9 cellular contexts compared by ENCODE assay signal in the genomic region with DNA sequence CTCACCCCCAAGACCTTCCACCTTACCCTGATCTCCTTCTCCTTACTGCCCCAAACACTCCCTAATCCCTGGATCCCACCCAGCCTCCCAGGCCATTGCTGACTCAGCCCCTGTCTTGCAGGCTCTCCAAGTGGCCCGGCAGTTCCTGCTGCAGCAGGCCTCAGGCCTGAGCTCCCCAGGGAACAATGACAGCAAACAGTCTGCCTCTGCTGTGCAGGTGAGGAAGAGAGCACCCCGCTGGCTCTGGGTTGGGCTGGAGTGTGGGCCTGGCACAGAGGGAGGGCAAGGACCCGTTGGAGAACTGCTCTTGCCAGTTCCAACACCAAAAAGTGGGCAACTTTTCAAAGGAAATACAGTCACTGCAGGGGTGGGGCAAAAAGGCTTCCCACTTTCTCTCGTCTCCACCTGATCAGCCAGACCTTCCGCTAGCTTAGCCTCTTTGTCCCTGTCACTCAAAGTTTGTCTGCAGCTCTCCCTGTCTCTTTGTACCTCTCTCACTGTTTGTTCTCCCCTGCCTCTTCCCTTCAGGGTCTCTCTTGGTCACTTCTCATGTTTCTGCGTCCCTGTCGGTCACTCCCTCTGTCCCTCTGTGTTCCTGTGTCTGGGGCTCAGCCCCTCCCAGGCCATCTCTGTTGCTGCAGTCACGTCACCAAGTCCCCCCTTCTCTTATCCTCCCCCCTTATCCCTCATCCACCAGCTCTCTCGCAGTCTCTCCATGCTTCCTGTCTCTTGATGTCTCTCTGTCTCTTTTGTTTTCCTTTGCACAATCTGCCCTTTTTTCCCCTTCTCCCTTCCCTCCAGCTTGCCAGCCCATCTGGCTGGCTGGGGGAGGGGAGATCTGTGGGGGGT. TPM values are rescaled to one million over a fixed set of nuclear protein-coding genes. Genes with fewer than 3 reads are reported as not detected.
A peak's percentile ranks its signal among the peaks of the same experiment; 100 is the strongest.
DNase-seq lines count a peak whose midpoint lies in the region; ATAC-seq and TF ChIP-seq lines count a peak whose summit lies in the region.
"Had no signal": no experiment of that assay in that cellular context is flagged by ENCODE, and none has a peak within 500 bp of the region (broad histone marks: within the 10 kb centered on the region; RNA-seq: fewer than 3 reads in every experiment).

No MANE protein-coding gene starts in this region.

- H3K23ac ChIP-seq in H9 (ENCODE audit: insufficient read length, low read depth, low read length), result no peak overlapping the region

- no peaks in the 10 kb centered on the region for H3K27me3 ChIP-seq in H9 (ENCODE audit: insufficient read depth, low read length)

- H2BK15ac ChIP-seq in H9 (ENCODE audit: low read depth, low read length), result no peak overlapping the region

- no peaks in the 10 kb centered on the region for H3K79me2 ChIP-seq in H9 (ENCODE audit: insufficient read depth, low read length)

- no peak overlapping the region for H2BK5ac ChIP-seq in H9 (ENCODE audit: insufficient read length, low read length)

- H2AFZ ChIP-seq in H9 (ENCODE audit: low read length), result no peak overlapping the region

- ATAC-seq in HG03159 (IDR thresholded peaks at IDR 0.05; ENCODE audit: unreplicated experiment) (no peak), HG03196 (IDR thresholded peaks at IDR 0.05; ENCODE audit: unreplicated experiment) (no peak)

- no peak overlapping the region for H3K4ac ChIP-seq in H9 (ENCODE audit: low read depth, low read length)

- H2BK20ac ChIP-seq in H9 (ENCODE audit: low read depth, low read length, poor library complexity, severe bottlenecking), result no peak overlapping the region

- TF ChIP-seq CTCF in H9 (conservative IDR thresholded peaks at IDR 0.05) (no peak), nephron progenitor cell (IDR thresholded peaks at IDR 0.05) (no peak)

- no peaks in the 10 kb centered on the region for H4K20me1 ChIP-seq in H9 (ENCODE audit: control insufficient read depth, insufficient read depth, insufficient read length)

- H4K91ac ChIP-seq in H9 (ENCODE audit: insufficient read length, low read depth, low read length), result no peak overlapping the region

- H3K56ac ChIP-seq in H9 (ENCODE audit: insufficient read length, low read depth, low read length), result no peak overlapping the region

- H3K4me3 Mint-ChIP-seq in H9 (peak overlapping the region; percentile 37 to 57), nephron progenitor cell (peak overlapping the region; percentile 73)

- H3K36me3 Mint-ChIP-seq in H9 (ENCODE audit: insufficient read depth in 1 of 3, low read depth in 3 of 3) (peaks cover 0 to 11% (median 6%) of the 10 kb centered on the region in 3 experiments; a peak in 5 of 7 replicates), nephron progenitor cell (ENCODE audit: low read depth) (peaks cover 47% of the 10 kb centered on the region)

- peaks cover 33% of the 10 kb centered on the region; the same call in 1 of the 2 replicates for H3K4me1 ChIP-seq in H9 (ENCODE audit: insufficient read depth, low read length)

- H3K27ac Mint-ChIP-seq in H9 (peak overlapping the region; percentile 97 to 99 (median 97)), nephron progenitor cell (peak overlapping the region; percentile 99)

- H3K23me2 ChIP-seq in H9 (ENCODE audit: insufficient read length, low read depth, low read length, poor library complexity, severe bottlenecking), result no peaks in the 10 kb centered on the region

- H3K27ac ChIP-seq in H9 (ENCODE audit: insufficient read length, low read depth, low read length), result peak overlapping the region; percentile 34
- H3K27ac ChIP-seq: KMS-11 had no signal

- whole genome bisulfite sequencing in H9 (ENCODE audit: extremely low coverage, insufficient read length, low lambda C conversion rate), result no CpG with 5 or more reads among the region's 9 CpGs

- no peak overlapping the region for H2BK12ac ChIP-seq in H9 (ENCODE audit: insufficient read length, low read depth, low read length)

- no peak overlapping the region for H4K5ac ChIP-seq in H9 (ENCODE audit: insufficient read length, low read depth, low read length)

- peak overlapping the region; percentile 83 for H3K18ac ChIP-seq in H9 (ENCODE audit: insufficient read length, low read depth, low read length)

- H3K79me1 ChIP-seq in H9 (ENCODE audit: insufficient read depth, low read depth, low read length, poor library complexity, severe bottlenecking), result no peaks in the 10 kb centered on the region

- no peak overlapping the region for H3K9ac ChIP-seq in H9 (ENCODE audit: extremely low read depth, insufficient read length, low read length)
- H3K9ac ChIP-seq: KMS-11 had no signal

- H3K4me1 Mint-ChIP-seq in H9 (peaks cover 72 to 85% of the 10 kb centered on the region in 2 experiments), nephron progenitor cell (peaks cover 100% of the 10 kb centered on the region)

- peak overlapping the region; percentile 48 for H3K4me2 ChIP-seq in H9 (ENCODE audit: insufficient read depth, insufficient read length, low read length)
- H3K4me2 ChIP-seq: KMS-11 had no signal

- H3T11ph ChIP-seq in H9 (ENCODE audit: low read length), result no peak overlapping the region

- H3K14ac ChIP-seq in H9 (ENCODE audit: insufficient read depth, low read length), result peak overlapping the region; percentile 66; the same call in 1 of the 2 replicates

- no peak overlapping the region for H2AK5ac ChIP-seq in H9 (ENCODE audit: insufficient read length, low read length)

- H3K9me3 ChIP-seq in H9 (ENCODE audit: control insufficient read depth, low read depth, low read length), result no peaks in the 10 kb centered on the region

- H3K9me3 Mint-ChIP-seq in H9, result no peaks in the 10 kb centered on the region; a peak in 1 of 5 replicates
- no peaks in the 10 kb centered on the region for H3K9me3 Mint-ChIP-seq in nephron progenitor cell

- H4K8ac ChIP-seq in H9 (replicated peaks; ENCODE audit: insufficient read length, low read depth, low read length), result no peak overlapping the region

- peak; percentile 87 for DNase-seq in H9
- peak; percentile 46 to 86 for DNase-seq in NCI-H526 (lab: John Stamatoyannopoulos, UW)
- DNase-seq in ecto neural progenitor cell (ENCODE audit: low spot score), result peak; percentile 74
- DNase-seq in nephron progenitor cell, result peak; percentile 62
- DNase-seq in SKM-1 (lab: John Stamatoyannopoulos, UW; ENCODE audit: unreplicated experiment), result no peak
- no peak for DNase-seq in NCI-H128 (lab: John Stamatoyannopoulos, UW; ENCODE audit: unreplicated experiment)

- H2BK120ac ChIP-seq in H9 (ENCODE audit: low read depth, low read length, poor library complexity, severe bottlenecking), result no peak overlapping the region

- peaks cover 8% of the 10 kb centered on the region for H3K27me3 Mint-ChIP-seq in H9 (ENCODE audit: low read depth)
- peaks cover 12% of the 10 kb centered on the region for H3K27me3 Mint-ChIP-seq in nephron progenitor cell (ENCODE audit: low read depth, poor library complexity)

RNA-seq across cellular contexts. Expression of a gene that starts 31.9 kb away (rescaled TPM):
- total RNA-seq in H9 (2021), result 18.2 and 19.0 TPM in 2 replicates

Comparison
In these comparisons a context has a peak if more than half of its experiments do, and no peak if none do; other contexts are left out.
1. DNase-seq: peak in H9 (single experiment), NCI-H526 (2 of 2), ecto neural progenitor cell (single experiment) and nephron progenitor cell (single experiment); none in SKM-1 (single experiment) and NCI-H128 (single experiment).